Comparison of ENCODE assay signal across 21 cellular contexts in genomic region chr2:129757366-129757914, GRCh38.
A peak's percentile ranks its signal among the peaks of the same experiment; 100 is the strongest.
DNase-seq lines count a peak whose midpoint lies in the region; ATAC-seq and TF ChIP-seq lines count a peak whose summit lies in the region.
"Had no signal": no experiment of that assay in that cellular context is flagged by ENCODE, and none has a peak within 500 bp of the region (broad histone marks: within the 10 kb centered on the region; RNA-seq: fewer than 3 reads in every experiment).

No MANE protein-coding gene starts in this region.

- no peak overlapping the region for H2AK5ac ChIP-seq in neuronal stem cell (ENCODE audit: low read depth, low read length)

- H3K9me3 Mint-ChIP-seq in glutamatergic neuron (ENCODE audit: unreplicated experiment): peaks cover 8% of the 10 kb centered on the region
- H3K9me3 Mint-ChIP-seq: CD4-positive, CD25-positive, alpha-beta regulatory T cell had no signal

- H3K4me3 Mint-ChIP-seq in glutamatergic neuron (ENCODE audit: unreplicated experiment): peak overlapping the region; percentile 56

- H2BK12ac ChIP-seq in neuronal stem cell (ENCODE audit: low read length): no peak overlapping the region

- H3K27me3 ChIP-seq in BLaER1 treated with 17β-estradiol and CSF1 and Interleukin-3, amounts not matched to agents 10 nM and 100 nM: no peaks in the 10 kb centered on the region
- H3K27me3 ChIP-seq in HUES48 (ENCODE audit: control insufficient read depth, insufficient read depth, low read length): no peaks in the 10 kb centered on the region
- H3K27me3 ChIP-seq in neuronal stem cell (ENCODE audit: control insufficient read depth in 3 of 3, insufficient read depth in 3 of 3, low read depth in 1 of 3, low read length in 3 of 3): peaks cover 0 to 5% (median 0%) of the 10 kb centered on the region in 3 experiments
- no peaks in the 10 kb centered on the region for H3K27me3 ChIP-seq in MM.1S (replicated peaks; ENCODE audit: insufficient read depth, low read length)

- peaks cover 4% of the 10 kb centered on the region for H3K36me3 Mint-ChIP-seq in glutamatergic neuron (ENCODE audit: unreplicated experiment)
- H3K36me3 Mint-ChIP-seq: CD4-positive, CD25-positive, alpha-beta regulatory T cell had no signal

- H3K79me1 ChIP-seq in neuronal stem cell (ENCODE audit: low read depth, low read length): peaks cover 3% of the 10 kb centered on the region

- peak overlapping the region in 8 of 11 experiments; percentile 65 to 85 (median 76); a peak in 16 of 22 replicates for H3K4me2 ChIP-seq in BLaER1 treated with 17β-estradiol and CSF1 and Interleukin-3, amounts not matched to agents 10 nM and 100 nM
- no peak overlapping the region for H3K4me2 ChIP-seq in neuronal stem cell (ENCODE audit: insufficient read depth, low read length, poor library complexity, severe bottlenecking)
- H3K4me2 ChIP-seq in MM.1S (ENCODE audit: low read depth, low read length): no peak overlapping the region; the same call in 1 of the 2 replicates

- H3K14ac ChIP-seq in neuronal stem cell (ENCODE audit: low read length): no peak overlapping the region

- no peak overlapping the region for H2BK120ac ChIP-seq in neuronal stem cell (ENCODE audit: low read depth, low read length)

- no peaks in the 10 kb centered on the region for H3K36me3 ChIP-seq in BLaER1 treated with 17β-estradiol and CSF1 and Interleukin-3, amounts not matched to agents 10 nM and 100 nM
- no peaks in the 10 kb centered on the region for H3K36me3 ChIP-seq in HUES48 (ENCODE audit: control insufficient read depth, insufficient read depth, low read length)
- H3K36me3 ChIP-seq in neuronal stem cell (replicated peaks in 1 of 2; ENCODE audit: control insufficient read depth in 2 of 2, insufficient read depth in 2 of 2, low read length in 2 of 2): peaks cover 0 to 2% of the 10 kb centered on the region in 2 donors
- no peaks in the 10 kb centered on the region for H3K36me3 ChIP-seq in MM.1S (replicated peaks; ENCODE audit: insufficient read depth, low read length)
- H3K36me3 ChIP-seq: HAP-1 had no signal

- intact Hi-C loops in sciatic nerve (cut with DNase I): no loop called here

- no peaks in the 10 kb centered on the region for H3F3A ChIP-seq in MM.1S (ENCODE audit: insufficient read depth, low read length)

- no peak overlapping the region for H3K9ac ChIP-seq in BLaER1 treated with 17β-estradiol and CSF1 and Interleukin-3, amounts not matched to agents 10 nM and 100 nM
- H3K9ac ChIP-seq in HUES48 (ENCODE audit: low read depth, low read length) (no peak overlapping the region), neuronal stem cell (ENCODE audit: low read depth, low read length, poor library complexity) (no peak overlapping the region), MM.1S (ENCODE audit: low read length) (no peak overlapping the region)

- DNase-seq in glutamatergic neuron (peak; percentile 5), neuronal stem cell (ENCODE audit: low spot score) (no peak), sciatic nerve (ENCODE audit: low spot score) (no peak), MM.1S (no peak)
- DNase-seq in stimulated activated CD4-positive, alpha-beta T cell treated with anti-CD3 and anti-CD28 coated beads, Interleukin-2, amount 100 ng/mL, for 24 hours: no peak
- DNase-seq: ACHN; AML-193; CD4-positive, CD25-positive, alpha-beta regulatory T cell; DMS153; EL; NCI-H1417 treated with DMSO at 0.1 percent for 48 hours; NCI-H2029 treated with DMSO at 0.1 percent for 48 hours; NCI-H510A; NCI-H774; PC-3 had no signal

- no peak for ATAC-seq in sciatic nerve
- ATAC-seq: K562, PC-3 had no signal

- no peak overlapping the region for H3K4ac ChIP-seq in neuronal stem cell (ENCODE audit: low read length)

- H2BK5ac ChIP-seq in neuronal stem cell (ENCODE audit: low read length): no peak overlapping the region

- no peak overlapping the region for H2BK15ac ChIP-seq in neuronal stem cell (ENCODE audit: low read length)

- H3K79me2 ChIP-seq in MM.1S (ENCODE audit: low read length): no peaks in the 10 kb centered on the region

- no peak overlapping the region for H4K8ac ChIP-seq in neuronal stem cell (ENCODE audit: low read depth, low read length)

- no peak overlapping the region for H3K27ac Mint-ChIP-seq in glutamatergic neuron (ENCODE audit: unreplicated experiment)
- H3K27ac Mint-ChIP-seq: CD4-positive, CD25-positive, alpha-beta regulatory T cell had no signal

- no peak overlapping the region for H3K23ac ChIP-seq in neuronal stem cell (ENCODE audit: low read depth, low read length, poor library complexity)

- H3K4me1 Mint-ChIP-seq in glutamatergic neuron (ENCODE audit: low read depth, unreplicated experiment): peaks cover 32% of the 10 kb centered on the region
- H3K4me1 Mint-ChIP-seq: CD4-positive, CD25-positive, alpha-beta regulatory T cell had no signal

- no peaks in the 10 kb centered on the region for H3K9me2 ChIP-seq in MM.1S (replicated peaks; ENCODE audit: insufficient read depth, low read length)

- peak overlapping the region; percentile 42 for H3K18ac ChIP-seq in neuronal stem cell (ENCODE audit: low read length)

- peaks cover 0 to 2% (median 0%) of the 10 kb centered on the region in 11 experiments; a peak in 1 of 22 replicates for H3K9me3 ChIP-seq in BLaER1 treated with 17β-estradiol and CSF1 and Interleukin-3, amounts not matched to agents 10 nM and 100 nM (replicated peaks in 1 of 11)
- H3K9me3 ChIP-seq in HUES48 (ENCODE audit: control insufficient read depth, insufficient read depth, low read length) (no peaks in the 10 kb centered on the region), neuronal stem cell (replicated peaks in 1 of 2; ENCODE audit: control insufficient read depth in 2 of 2, insufficient read depth in 1 of 2, low read depth in 1 of 2, low read length in 2 of 2) (peaks cover 0 to 7% of the 10 kb centered on the region in 2 donors), MM.1S (replicated peaks; ENCODE audit: insufficient read depth, low read length) (no peaks in the 10 kb centered on the region)
- H3K9me3 ChIP-seq: Caco-2, HAP-1 had no signal

- TF ChIP-seq CTCF in glutamatergic neuron (IDR thresholded peaks at IDR 0.05; ENCODE audit: partially characterized antibody, unreplicated experiment) (no peak), MM.1S (IDR thresholded peaks at IDR 0.05; ENCODE audit: low read length) (no peak)

- H3K27ac ChIP-seq in BLaER1 treated with 17β-estradiol and CSF1 and Interleukin-3, amounts not matched to agents 10 nM and 100 nM: no peak overlapping the region
- peak overlapping the region; percentile 50 for H3K27ac ChIP-seq in HUES48 (ENCODE audit: low read depth, low read length)
- H3K27ac ChIP-seq in neuronal stem cell (replicated peaks; ENCODE audit: low read length): no peak overlapping the region
- H3K27ac ChIP-seq in MM.1S (ENCODE audit: low read length): no peak overlapping the region
- H3K27ac ChIP-seq: RWPE1 had no signal

- peaks cover 7% of the 10 kb centered on the region for H3K27me3 Mint-ChIP-seq in glutamatergic neuron (ENCODE audit: unreplicated experiment)
- H3K27me3 Mint-ChIP-seq: CD4-positive, CD25-positive, alpha-beta regulatory T cell had no signal

- no peak overlapping the region for H3K4me3 ChIP-seq in BLaER1 treated with 17β-estradiol and CSF1 and Interleukin-3, amounts not matched to agents 10 nM and 100 nM
- H3K4me3 ChIP-seq in HUES48 (ENCODE audit: low read depth, low read length) (no peak overlapping the region), neuronal stem cell (ENCODE audit: low read length in 2 of 2) (no peak overlapping the region), MM.1S (ENCODE audit: low read length) (no peak overlapping the region)
- H3K4me3 ChIP-seq: HAP-1, K562 had no signal

- H2AFZ ChIP-seq in neuronal stem cell (ENCODE audit: low read length): no peak overlapping the region
- no peak overlapping the region for H2AFZ ChIP-seq in MM.1S (ENCODE audit: low read length)

- no CpG with 5 or more reads among the region's 9 CpGs for WGBS in neuronal stem cell (ENCODE audit: extremely low coverage in 2 of 2, insufficient read length in 2 of 2, insufficient replicate concordance in 1 of 2), 2 donors

- no peak overlapping the region for H4K91ac ChIP-seq in neuronal stem cell (ENCODE audit: low read depth, low read length, poor library complexity)

- H3K4me1 ChIP-seq in BLaER1 treated with 17β-estradiol and CSF1 and Interleukin-3, amounts not matched to agents 10 nM and 100 nM: peaks cover 15 to 26% (median 20%) of the 10 kb centered on the region in 10 experiments
- H3K4me1 ChIP-seq in HUES48 (ENCODE audit: control insufficient read depth, insufficient read depth, low read length) (peaks cover 15% of the 10 kb centered on the region), neuronal stem cell (ENCODE audit: control insufficient read depth in 2 of 2, insufficient read depth in 1 of 2, low read depth in 1 of 2, low read length in 2 of 2) (peaks cover 0 to 7% of the 10 kb centered on the region in 2 donors), MM.1S (ENCODE audit: low read length) (0 out of 2 replicates have a peak, but pooled peaks cover 4% of the 10 kb centered on the region)
- H3K4me1 ChIP-seq: Caco-2 had no signal

- no peaks in the 10 kb centered on the region for H4K20me1 ChIP-seq in BLaER1 treated with 17β-estradiol and CSF1 and Interleukin-3, amounts not matched to agents 10 nM and 100 nM
- no peaks in the 10 kb centered on the region for H4K20me1 ChIP-seq in MM.1S (ENCODE audit: insufficient read depth, low read length)

Comparison
In these comparisons a context has a peak if more than half of its experiments do, and no peak if none do; other contexts are left out.
1. H3K4me2 ChIP-seq: peak in BLaER1 treated with 17β-estradiol and CSF1 and Interleukin-3, amounts not matched to agents 10 nM and 100 nM (8 of 11); none in neuronal stem cell (single experiment) and MM.1S (single experiment).